ENCODE assay signal across 13 cellular contexts in the genomic region with DNA sequence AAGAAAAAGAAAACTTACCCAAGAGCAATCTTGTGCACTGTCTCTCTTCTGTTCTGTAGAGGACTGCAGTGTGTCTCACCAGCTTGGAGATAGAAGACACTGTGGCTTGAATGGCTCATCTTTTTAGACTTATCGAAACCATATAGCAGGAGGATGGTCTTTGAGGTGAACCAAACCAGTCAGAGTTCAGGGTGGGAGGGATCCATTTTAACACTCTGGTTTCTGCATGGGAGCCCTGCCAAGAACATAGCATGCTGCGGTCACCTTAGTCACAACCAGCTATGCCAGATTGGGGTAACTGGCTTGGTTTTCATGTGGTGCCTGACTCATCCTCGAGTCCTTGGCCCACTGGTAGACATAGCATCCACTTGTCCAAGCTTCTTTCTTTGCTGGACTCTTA.
DNase-seq lines count a peak whose midpoint lies in the region; ATAC-seq, FAIRE-seq and TF ChIP-seq lines count a peak whose summit lies in the region.
"Had no signal": no experiment of that assay in that cellular context is flagged by ENCODE, and none has a peak within 500 bp of the region (broad histone marks: within the 10 kb centered on the region; RNA-seq: fewer than 3 reads in every experiment).

No MANE protein-coding gene starts in this region.

- no peak for FAIRE-seq in HTR-8/SVneo (lab: Jason Lieb, UNC)

- no peak for TF ChIP-seq CTCF in AG09309 (IDR thresholded peaks at IDR 0.05; ENCODE audit: control insufficient read depth, insufficient read depth, low read depth, low read length, missing control alignments)

- peaks cover 3% of the 10 kb centered on the region for H3K4me1 ChIP-seq in adipocyte (ENCODE audit: control insufficient read depth, insufficient read depth, low read length)
- H3K4me1 ChIP-seq: transverse colon had no signal

- no peaks in the 10 kb centered on the region for H3K9me3 ChIP-seq in adipocyte (ENCODE audit: control insufficient read depth, low read length)
- H3K9me3 ChIP-seq: transverse colon had no signal

- H3K36me3 ChIP-seq in adipocyte (ENCODE audit: control insufficient read depth, insufficient read depth, low read length, severe bottlenecking), result peaks cover 3% of the 10 kb centered on the region
- H3K36me3 ChIP-seq: transverse colon had no signal

- ATAC-seq in HG03025 (IDR thresholded peaks at IDR 0.05; ENCODE audit: low FRiP score, unreplicated experiment) (no peak), HG02763 (IDR thresholded peaks at IDR 0.05; ENCODE audit: unreplicated experiment) (no peak)
- ATAC-seq: activated naive CD4-positive, alpha-beta T cell treated with anti-CD3 and anti-CD28 coated beads, Interleukin-2, amount 50 U/mL, for 72 hours; left colon; Right ventricle myocardium inferior had no signal

- DNase-seq in AG09309 (ENCODE audit: low read depth) (peak; percentile 86), HTR-8/SVneo (ENCODE audit: insufficient read length, low spot score) (peak; percentile 21), adipocyte (ENCODE audit: low read depth) (peak; percentile 87), hepatic stellate cell (ENCODE audit: low spot score) (peak; percentile 52), NCI-H345 treated with DMSO at 0.1 percent for 48 hours (lab: John Stamatoyannopoulos, UW; ENCODE audit: unreplicated experiment) (no peak), NOMO-1 (lab: John Stamatoyannopoulos, UW; ENCODE audit: unreplicated experiment in 2 of 2) (no peak)
- DNase-seq: left colon, NCI-H2107, transverse colon had no signal

- H3K9ac ChIP-seq in adipocyte (ENCODE audit: low read length), result no peak overlapping the region

- no peak overlapping the region for H3K4me3 ChIP-seq in AG09309 (ENCODE audit: control insufficient read depth, low read depth, low read length)
- H3K4me3 ChIP-seq in adipocyte (ENCODE audit: low read length), result peak overlapping the region; percentile 12
- H3K4me3 ChIP-seq: transverse colon had no signal

- no peaks in the 10 kb centered on the region for H3K27me3 ChIP-seq in adipocyte (replicated peaks; ENCODE audit: control insufficient read depth, insufficient read depth, low read length)
- H3K27me3 ChIP-seq: transverse colon had no signal

Comparison
In these comparisons a context has a peak if more than half of its experiments do, and no peak if none do; other contexts are left out.
1. DNase-seq: peak in AG09309 (single experiment), HTR-8/SVneo (single experiment), adipocyte (single experiment) and hepatic stellate cell (single experiment); none in NCI-H345 treated with DMSO at 0.1 percent for 48 hours (single experiment) and NOMO-1 (0 of 2).